1 cellular context compared by ENCODE assay signal in genomic region chr11:33891714-33892327, GRCh38.
TF ChIP-seq lines count a peak whose summit lies in the region.

Gene LMO2 (minus strand): TSS chr11:33892076. CDS start chr11:33869716, 22,360 bp downstream.

TF ChIP-seq in K562, 482 proteins besides CTCF, POLR2A, EP300 and RAD21 (continued from another document and continues in another):
- TF ChIP-seq MITF (IDR thresholded peaks at IDR 0.05), result no peak
- TF ChIP-seq KDM1A (IDR thresholded peaks at IDR 0.05), result no peak; a peak in 1 of 4 replicates
- no peak for TF ChIP-seq LEF1 (IDR thresholded peaks at IDR 0.05)
- no peak for TF ChIP-seq GTF2F1 (IDR thresholded peaks at IDR 0.05; ENCODE audit: low read depth, low read length)
- no peak for TF ChIP-seq ZNF785 (CRISPR knock-in tag; IDR thresholded peaks at IDR 0.05)
- TF ChIP-seq ZNF639 (CRISPR knock-in tag; conservative IDR thresholded peaks at IDR 0.05 in 1 of 2, IDR thresholded peaks at IDR 0.05 in 1 of 2), result no peak; a peak in 1 of 4 replicates
- no peak for TF ChIP-seq HES1 (IDR thresholded peaks at IDR 0.05; ENCODE audit: low read depth)
- no peak for TF ChIP-seq SRSF9 (IDR thresholded peaks at IDR 0.05; ENCODE audit: borderline replicate concordance, low read depth, low read length)
- TF ChIP-seq E2F4 (CRISPR knock-in tag; IDR thresholded peaks at IDR 0.05; ENCODE audit: low read depth), result no peak
- 0 out of 2 replicates have a peak, but pooled peaks have one; percentile 25 for TF ChIP-seq ZKSCAN8 (CRISPR knock-in tag; IDR thresholded peaks at IDR 0.05)
- peak; percentile 48 for TF ChIP-seq BRD9 (IDR thresholded peaks at IDR 0.05; ENCODE audit: low read depth, partially characterized antibody)
- TF ChIP-seq ZMIZ1 (IDR thresholded peaks at IDR 0.05; ENCODE audit: low read depth in 2 of 2, low read length in 2 of 2), result no peak
- TF ChIP-seq SAP30 (IDR thresholded peaks at IDR 0.05; ENCODE audit: borderline replicate concordance, insufficient read depth, low read depth, low read length, poor library complexity, severe bottlenecking), result no peak
- TF ChIP-seq RBM17 (IDR thresholded peaks at IDR 0.05; ENCODE audit: borderline replicate concordance, low read depth, low read length), result no peak
- TF ChIP-seq POLR2G (IDR thresholded peaks at IDR 0.05; ENCODE audit: low read depth, low read length), result peak; percentile 55
- TF ChIP-seq HMBOX1 (IDR thresholded peaks at IDR 0.05), result no peak
- TF ChIP-seq SRSF1 (IDR thresholded peaks at IDR 0.05; ENCODE audit: low read depth, low read length), result no peak
- TF ChIP-seq ZNF75A (CRISPR knock-in tag; IDR thresholded peaks at IDR 0.05), result no peak
- no peak for TF ChIP-seq HNRNPL (IDR thresholded peaks at IDR 0.05; ENCODE audit: low read depth, low read length)
- TF ChIP-seq E2F8 (IDR thresholded peaks at IDR 0.05; ENCODE audit: low read depth, partially characterized antibody), result no peak
- no peak for TF ChIP-seq NR4A1 (CRISPR knock-in tag; IDR thresholded peaks at IDR 0.05)
- no peak for TF ChIP-seq NR4A1 (tag; IDR thresholded peaks at IDR 0.05)
- peak; percentile 36 for TF ChIP-seq POLR2B (IDR thresholded peaks at IDR 0.05; ENCODE audit: low read depth, partially characterized antibody)
- 0 out of 2 replicates have a peak, but pooled peaks have one; percentile 17 for TF ChIP-seq TCF15 (CRISPR knock-in tag; IDR thresholded peaks at IDR 0.05)
- TF ChIP-seq ZNF395 (CRISPR knock-in tag; IDR thresholded peaks at IDR 0.05), result no peak
- TF ChIP-seq CHAMP1 (IDR thresholded peaks at IDR 0.05), result no peak
- TF ChIP-seq BCOR (IDR thresholded peaks at IDR 0.05), result no peak; the same call in 1 of the 2 replicates
- no peak for TF ChIP-seq ZNF830 (CRISPR knock-in tag; IDR thresholded peaks at IDR 0.05)
- TF ChIP-seq CEBPB (tag; IDR thresholded peaks at IDR 0.05), result peak; percentile 86
- no peak for TF ChIP-seq JUN (IDR thresholded peaks at IDR 0.05; ENCODE audit: borderline replicate concordance, low read depth, low read length)
- TF ChIP-seq JUN (CRISPR knock-in tag; IDR thresholded peaks at IDR 0.05; ENCODE audit: borderline replicate concordance), result no peak
- no peak for TF ChIP-seq HNRNPH1 (optimal IDR thresholded peaks at IDR 0.05; ENCODE audit: low read depth, low read length)
- no peak for TF ChIP-seq ZNF174 (CRISPR knock-in tag; IDR thresholded peaks at IDR 0.05)
